Comparison of ENCODE assay signal across 22 cellular contexts in the genomic region with DNA sequence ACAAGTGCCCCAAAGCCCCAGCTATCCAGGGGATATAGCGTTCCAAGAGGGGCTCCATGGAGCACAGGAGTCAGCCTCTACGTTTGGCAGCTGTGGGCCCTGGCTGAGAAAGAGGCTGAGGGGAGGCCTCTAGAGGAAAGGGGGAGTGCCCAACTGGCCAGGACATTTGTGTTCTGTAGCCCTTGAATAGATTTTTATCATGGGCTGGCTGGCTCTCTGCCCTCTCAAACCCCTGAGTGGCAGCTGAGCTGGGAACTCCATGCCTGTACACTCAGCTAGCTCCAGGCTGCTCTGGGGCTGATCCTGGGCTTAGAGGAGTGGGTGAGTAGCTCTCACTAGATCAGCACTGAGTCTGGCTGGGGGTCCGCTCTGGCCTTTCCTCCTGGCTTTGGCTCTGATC.
DNase-seq lines count a peak whose midpoint lies in the region.
"Had no signal": no experiment of that assay in that cellular context is flagged by ENCODE, and none has a peak within 500 bp of the region (broad histone marks: within the 10 kb centered on the region; RNA-seq: fewer than 3 reads in every experiment).

No MANE protein-coding gene starts in this region.

- in situ Hi-C loops in HAP-1 (cut with MboI; ENCODE audit: low sequenced_read_pairs): no loop called here

- H3K27me3 ChIP-seq in HAP-1 (ENCODE audit: low read depth): no peaks in the 10 kb centered on the region
- H3K27me3 ChIP-seq: BLaER1 had no signal

- H3K4me1 ChIP-seq in HAP-1: peaks cover 11% of the 10 kb centered on the region

- no peaks in the 10 kb centered on the region for H3K36me3 ChIP-seq in HAP-1 (replicated peaks)
- H3K36me3 ChIP-seq: BLaER1 had no signal

- H3K9me3 ChIP-seq in HAP-1: no peaks in the 10 kb centered on the region
- H3K9me3 ChIP-seq: BLaER1 had no signal

- H3K4me3 ChIP-seq in HAP-1: no peak overlapping the region
- H3K4me3 ChIP-seq: BLaER1 had no signal

- DNase-seq in DMS 273 (lab: John Stamatoyannopoulos, UW; ENCODE audit: unreplicated experiment) (peak; percentile 19), DMS 273 treated with DMSO at 0.1 percent for 48 hours (lab: John Stamatoyannopoulos, UW) (no peak), astrocyte of the hippocampus (ENCODE audit: low read depth, low spot score) (peak; percentile 50), myocyte (ENCODE audit: low read depth) (peak; percentile 56), NCI-H2029 treated with DMSO at 0.1 percent for 48 hours (lab: John Stamatoyannopoulos, UW) (no peak), HAP-1 (ENCODE audit: low spot score in 2 of 2) (no peak), OCI-M1 (lab: John Stamatoyannopoulos, UW) (no peak), HuH-7.5 (ENCODE audit: low spot score) (no peak)
- DNase-seq: ACHN; CD4-positive, CD25-positive, alpha-beta regulatory T cell; DMS53; GOT3; MV-4-11; NCI-H1105; NCI-H1436 treated with DMSO at 0.1 percent for 48 hours; NCI-H187 treated with DMSO at 0.1 percent for 48 hours; NCI-H2107; NCI-H446; NCI-H524 treated with DMSO at 0.1 percent for 48 hours; NCI-H774; PC-3 had no signal

Comparison
In these comparisons a context has a peak if more than half of its experiments do, and no peak if none do; other contexts are left out.
1. DNase-seq: peak in DMS 273 (single experiment), astrocyte of the hippocampus (single experiment) and myocyte (single experiment); none in DMS 273 treated with DMSO at 0.1 percent for 48 hours (single experiment), NCI-H2029 treated with DMSO at 0.1 percent for 48 hours (single experiment), HAP-1 (0 of 2), OCI-M1 (single experiment) and HuH-7.5 (single experiment).